In genomic region chr17:29110372-29110757, GRCh38 we compare ENCODE assay signal across 22 cellular contexts.
"Had no signal": no experiment of that assay in that cellular context is flagged by ENCODE, and none has a peak within 500 bp of the region (broad histone marks: within the 10 kb centered on the region; RNA-seq: fewer than 3 reads in every experiment).

No MANE protein-coding gene starts in this region.

- DNase-seq: activated CD4-positive, alpha-beta T cell treated with anti-CD3 and anti-CD28 coated beads, Interleukin-2, amount 10 ng/mL, durations not matched to agents 7 days and 5 days; activated CD8-positive, alpha-beta memory T cell treated with anti-CD3 and anti-CD28 coated beads, Interleukin-2, amount 10 ng/mL, durations not matched to agents 7 days and 5 days; activated CD8-positive, alpha-beta T cell treated with anti-CD3 and anti-CD28 coated beads for 36 hours; activated T-cell treated with anti-CD3 and anti-CD28 coated beads for 4 hours; adrenal gland; heart right ventricle; left colon; lower lobe of right lung; mucosa of descending colon; nephron progenitor cell; occipital lobe; posterior cingulate gyrus; retina; spleen; stimulated activated CD4-positive, alpha-beta T cell treated with anti-CD3 and anti-CD28 coated beads, Interleukin-4, amount 100 ng/mL, for 24 hours; stimulated activated naive CD4-positive, alpha-beta T cell treated with Interleukin-2 at 50 U/mL for 16 hours had no signal

- ATAC-seq: activated CD4-positive, CD25-positive, alpha-beta regulatory T cell treated with anti-CD3 and anti-CD28 coated beads, Interleukin-2, amount 50 U/mL, for 24 hours; activated CD8-positive, alpha-beta memory T cell treated with anti-CD3 and anti-CD28 coated beads, Interleukin-2, amount 10 ng/mL, durations not matched to agents 7 days and 5 days; activated CD8-positive, alpha-beta T cell treated with anti-CD3 and anti-CD28 coated beads for 36 hours; activated naive CD4-positive, alpha-beta T cell treated with anti-CD3 and anti-CD28 coated beads, Interleukin-2, amount 50 U/mL, for 72 hours; activated T-helper 17 cell treated with anti-CD3 and anti-CD28 coated beads, Interleukin-2, amount 50 U/mL, for 72 hours; left colon; lower lobe of right lung; mucosa of descending colon had no signal

- H3K9me3 ChIP-seq: adrenal gland, ascending aorta, heart right ventricle, lower lobe of right lung, mucosa of descending colon, spleen, thoracic aorta, vagina had no signal

- H3K27me3 ChIP-seq: adrenal gland, ascending aorta, heart right ventricle, spleen, vagina had no signal

- H3K27ac ChIP-seq: adrenal gland, ascending aorta, lower lobe of right lung, spleen, thoracic aorta, vagina had no signal

- H3K4me3 ChIP-seq: adrenal gland, ascending aorta, heart right ventricle, lower lobe of right lung, mucosa of descending colon, spleen, thoracic aorta, vagina had no signal
